Comparison of ENCODE assay signal across 28 cellular contexts in the genomic region with DNA sequence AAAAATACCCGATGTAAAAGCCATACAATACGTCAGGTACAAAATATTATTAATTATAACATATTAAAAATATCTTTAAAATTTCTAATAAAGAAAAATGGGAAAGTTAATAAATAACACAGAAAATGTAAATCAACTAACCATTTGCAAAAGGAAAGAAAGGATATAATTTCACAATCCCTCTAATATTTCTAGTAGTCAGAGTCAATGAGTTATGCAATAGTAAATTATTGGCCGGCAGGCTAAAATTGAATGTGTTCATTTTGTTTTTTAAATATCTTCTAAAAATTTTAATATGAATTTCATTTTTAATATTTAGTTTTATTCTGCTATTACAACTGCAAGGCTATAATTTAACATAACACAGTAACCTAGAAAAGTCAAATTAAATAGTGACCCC.
"Had no signal": no experiment of that assay in that cellular context is flagged by ENCODE, and none has a peak within 500 bp of the region (broad histone marks: within the 10 kb centered on the region; RNA-seq: fewer than 3 reads in every experiment).

No MANE protein-coding gene starts in this region.

- DNase-seq: activated CD4-positive, alpha-beta T cell treated with anti-CD3 and anti-CD28 coated beads for 1 hour; activated CD4-positive, alpha-beta T cell treated with anti-CD3 and anti-CD28 coated beads, Interleukin-2, amount 50 U/mL, for 1 hour; activated CD8-positive, alpha-beta T cell treated with anti-CD3 and anti-CD28 coated beads for 36 hours; activated gamma-delta T cell treated with Interleukin-2 at 50 U/mL for 16 hours; activated naive CD4-positive, alpha-beta T cell treated with anti-CD3 and anti-CD28 coated beads, Interleukin-2, amount 50 U/mL, for 16 hours; activated T-cell treated with anti-CD3 and anti-CD28 coated beads, Interleukin-2, amount 50 U/mL, for 4 hours; amniotic stem cell; endodermal cell; foreskin fibroblast; left lung; mammary epithelial cell; naive B cell; nephron progenitor cell; stimulated activated CD4-positive, alpha-beta T cell treated with anti-CD3 and anti-CD28 coated beads, Interleukin-2, amount 100 ng/mL, for 48 hours; stimulated activated naive CD8-positive, alpha-beta T cell treated with anti-CD3 and anti-CD28 coated beads, Interleukin-15, Interleukin-2, amounts not matched to agents 100 U/mL and 50 U/mL, for 24 hours; SW 1271; T-helper 9 cell had no signal

- H3K9me3 Mint-ChIP-seq: activated CD8-positive, alpha-beta T cell treated with anti-CD3 and anti-CD28 coated beads for 36 hours; activated T-cell treated with anti-CD3 and anti-CD28 coated beads, Interleukin-2, amount 50 U/mL, for 4 hours; activated T-helper 17 cell treated with anti-CD3 and anti-CD28 coated beads, Interleukin-2, amount 50 U/mL, for 72 hours; central memory CD8-positive, alpha-beta T cell; dendritic cell treated with granulocyte-macrophage colony-stimulating factor and Interleukin-4, amounts not matched to agents 40 ng/mL and 50 ng/mL, for 4 days; endodermal cell; nephron progenitor cell; T-helper 1 cell treated with Interleukin-12 subunit alpha and Interleukin-12 subunit beta and Interleukin-4 antibody, amounts not matched to agents 30 μg/mL and 1 μg/mL, for 36 hours; type B pancreatic cell had no signal

- H3K9me3 ChIP-seq: breast epithelium, left lung, neutrophil, prostate gland, vagina had no signal

- H3K36me3 Mint-ChIP-seq: type B pancreatic cell, WTC11 had no signal

- H3K36me3 ChIP-seq: breast epithelium, left lung, neutrophil, prostate gland, vagina had no signal

- H3K4me3 Mint-ChIP-seq: activated CD8-positive, alpha-beta T cell treated with anti-CD3 and anti-CD28 coated beads for 36 hours; activated T-cell treated with anti-CD3 and anti-CD28 coated beads, Interleukin-2, amount 50 U/mL, for 4 hours; activated T-helper 17 cell treated with anti-CD3 and anti-CD28 coated beads, Interleukin-2, amount 50 U/mL, for 72 hours; central memory CD8-positive, alpha-beta T cell; dendritic cell treated with granulocyte-macrophage colony-stimulating factor and Interleukin-4, amounts not matched to agents 40 ng/mL and 50 ng/mL, for 4 days; endodermal cell; naive B cell; nephron progenitor cell; T-helper 1 cell treated with Interleukin-12 subunit alpha and Interleukin-12 subunit beta and Interleukin-4 antibody, amounts not matched to agents 30 μg/mL and 1 μg/mL, for 36 hours; type B pancreatic cell; WTC11 had no signal

- H3K27ac Mint-ChIP-seq: activated CD8-positive, alpha-beta T cell treated with anti-CD3 and anti-CD28 coated beads for 36 hours; activated T-helper 17 cell treated with anti-CD3 and anti-CD28 coated beads, Interleukin-2, amount 50 U/mL, for 72 hours; dendritic cell treated with granulocyte-macrophage colony-stimulating factor and Interleukin-4, amounts not matched to agents 40 ng/mL and 50 ng/mL, for 4 days; endodermal cell; naive B cell; nephron progenitor cell; T-helper 1 cell treated with Interleukin-12 subunit alpha and Interleukin-12 subunit beta and Interleukin-4 antibody, amounts not matched to agents 30 μg/mL and 1 μg/mL, for 36 hours; type B pancreatic cell; WTC11 had no signal

- H3K27me3 ChIP-seq: breast epithelium, left lung, neutrophil, vagina had no signal

- ATAC-seq: activated CD8-positive, alpha-beta T cell treated with anti-CD3 and anti-CD28 coated beads for 36 hours; activated T-cell treated with anti-CD3 and anti-CD28 coated beads, Interleukin-2, amount 50 U/mL, for 4 hours; activated T-helper 17 cell treated with anti-CD3 and anti-CD28 coated beads, Interleukin-2, amount 50 U/mL, for 72 hours; esophagus mucosa; left lung; stimulated activated naive CD8-positive, alpha-beta T cell treated with anti-CD3 and anti-CD28 coated beads, Interleukin-15, Interleukin-2, amounts not matched to agents 100 U/mL and 50 U/mL, for 24 hours; WTC11 had no signal

- H3K27me3 Mint-ChIP-seq: activated CD8-positive, alpha-beta T cell treated with anti-CD3 and anti-CD28 coated beads for 36 hours; activated T-helper 17 cell treated with anti-CD3 and anti-CD28 coated beads, Interleukin-2, amount 50 U/mL, for 72 hours; central memory CD8-positive, alpha-beta T cell; dendritic cell treated with granulocyte-macrophage colony-stimulating factor and Interleukin-4, amounts not matched to agents 40 ng/mL and 50 ng/mL, for 4 days; naive B cell; type B pancreatic cell had no signal

- H3K4me3 ChIP-seq: breast epithelium, left lung, prostate gland, vagina had no signal

- H3K27ac ChIP-seq: breast epithelium, left lung, neutrophil, prostate gland, vagina had no signal

- H3K4me1 ChIP-seq: breast epithelium, prostate gland, vagina had no signal
